ENCODE assay signal across 1 cellular context in genomic region chr16:11171757-11172299, GRCh38.
TF ChIP-seq lines count a peak whose summit lies in the region.

No MANE protein-coding gene starts in this region.

TF ChIP-seq in H1, 55 proteins besides CTCF, POLR2A, EP300 and RAD21:
- TF ChIP-seq, protein P1, sequence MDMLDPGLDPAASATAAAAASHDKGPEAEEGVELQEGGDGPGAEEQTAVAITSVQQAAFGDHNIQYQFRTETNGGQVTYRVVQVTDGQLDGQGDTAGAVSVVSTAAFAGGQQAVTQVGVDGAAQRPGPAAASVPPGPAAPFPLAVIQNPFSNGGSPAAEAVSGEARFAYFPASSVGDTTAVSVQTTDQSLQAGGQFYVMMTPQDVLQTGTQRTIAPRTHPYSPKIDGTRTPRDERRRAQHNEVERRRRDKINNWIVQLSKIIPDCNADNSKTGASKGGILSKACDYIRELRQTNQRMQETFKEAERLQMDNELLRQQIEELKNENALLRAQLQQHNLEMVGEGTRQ (IDR thresholded peaks at IDR 0.05; ENCODE audit: low read length): no peak
